8 cellular contexts compared by ENCODE assay signal in genomic region chr10:72326665-72327603, GRCh38. TPM values are rescaled to one million over a fixed set of nuclear protein-coding genes. Genes with fewer than 3 reads are reported as not detected.
DNase-seq lines count a peak whose midpoint lies in the region; ATAC-seq, FAIRE-seq and TF ChIP-seq lines count a peak whose summit lies in the region.
"Not testable (repeated sequence)": the region's sequence is repeated elsewhere in the genome, so short reads cannot be mapped to it uniquely, and the experiment has no call there.

No MANE protein-coding gene starts in this region.

- POLR2A ChIA-PET in T-cell (lab: Charles Lee) = interaction anchor here (0.7 to 1.1 kb wide), 3 partner anchors 10 to 36 kb away, joined by 3 to 5 read pairs (median 4); no protein-coding TSS in a partner anchor
- POLR2A ChIA-PET in activated CD4-positive, alpha-beta memory T cell treated with anti-CD3 and anti-CD28 coated beads for 36 hours (lab: Charles Lee) = interaction anchor here (0.6 to 12.2 kb wide), 18 partner anchors 9 to 110 kb away, joined by 3 to 240 read pairs (median 6); partner anchors contain the start of genes ANAPC16, ASCC1 and DDIT4
- POLR2A ChIA-PET in naive thymus-derived CD8-positive, alpha-beta T cell (lab: Charles Lee) = interaction anchor here (0.7 to 8.1 kb wide), 14 partner anchors 9 to 273 kb away, joined by 3 to 120 read pairs (median 4); partner anchors contain the start of genes ANAPC16, ASCC1 and DDIT4

- WGBS in transverse colon (ENCODE audit: low coverage in 1 of 2), 2 donors = 73 to 75% methylated on average over 13 to 32 of the region's 32 CpGs

- peak in 2 of 4 experiments; percentile 2 to 10 for ATAC-seq in T-cell (replicated peaks in 1 of 4)
- ATAC-seq in naive thymus-derived CD8-positive, alpha-beta T cell = peak; percentile 5 to 15

- not testable (repeated sequence) for DNase-seq in GM12892 (ENCODE audit: insufficient read length); transverse colon
- DNase-seq in T-cell (peak; percentile 33 to 79 (median 59)), activated gamma-delta T cell treated with Interleukin-2 at 50 U/mL for 16 hours (peak; percentile 54)
- peak; percentile 93 for DNase-seq in activated CD4-positive, alpha-beta memory T cell treated with anti-CD3 and anti-CD28 coated beads for 36 hours
- DNase-seq in effector CD8-positive, alpha-beta T cell (lab: John Stamatoyannopoulos, UW) = peak; percentile 18
- peak in 8 of 10 donors; percentile 51 to 79 (median 74) for DNase-seq in naive thymus-derived CD8-positive, alpha-beta T cell
- peak; percentile 69 to 75 for DNase-seq in stimulated activated CD4-positive, alpha-beta T cell treated with anti-CD3 and anti-CD28 coated beads, Interleukin-2, amount 100 ng/mL, for 24 hours

- not testable (repeated sequence) for TF ChIP-seq EP300 in transverse colon (IDR thresholded peaks at IDR 0.05; ENCODE audit: low read depth)

- not testable (repeated sequence) for H3K27me3 ChIP-seq in transverse colon

- not testable (repeated sequence) for H3K36me3 ChIP-seq in transverse colon

- peak; percentile 44; the same call in 1 of the 2 replicates for TF ChIP-seq POLR2A in GM12892 (IDR thresholded peaks at IDR 0.05; ENCODE audit: low read depth, low read length)
- peak; percentile 44 for TF ChIP-seq POLR2A in transverse colon (IDR thresholded peaks at IDR 0.05)

- peak overlapping the region; percentile 93 to 98 for H3K27ac Mint-ChIP-seq in T-cell
- peak overlapping the region; percentile 99 for H3K27ac Mint-ChIP-seq in activated CD4-positive, alpha-beta memory T cell treated with anti-CD3 and anti-CD28 coated beads for 36 hours
- H3K27ac Mint-ChIP-seq in naive thymus-derived CD8-positive, alpha-beta T cell = peak overlapping the region; percentile 83 to 99 (median 98)

- not testable (repeated sequence) for H3K36me3 Mint-ChIP-seq in T-cell; naive thymus-derived CD8-positive, alpha-beta T cell
- peaks cover 20% of the 10 kb centered on the region for H3K36me3 Mint-ChIP-seq in activated CD4-positive, alpha-beta memory T cell treated with anti-CD3 and anti-CD28 coated beads for 36 hours

- FAIRE-seq in GM12892 (lab: Jason Lieb, UNC) = not testable (repeated sequence)

- peak overlapping the region in 2 of 4 donors; percentile 18 to 41 for H3K27ac ChIP-seq in transverse colon

- TF ChIP-seq CTCF in transverse colon (IDR thresholded peaks at IDR 0.05) = not testable (repeated sequence)

- peak overlapping the region; percentile 85 to 94 (median 93) for H3K4me3 Mint-ChIP-seq in T-cell
- H3K4me3 Mint-ChIP-seq in activated CD4-positive, alpha-beta memory T cell treated with anti-CD3 and anti-CD28 coated beads for 36 hours = peak overlapping the region; percentile 100
- peak overlapping the region; percentile 93 to 99 (median 96) for H3K4me3 Mint-ChIP-seq in naive thymus-derived CD8-positive, alpha-beta T cell

- H3K4me3 ChIP-seq in transverse colon = peak overlapping the region in 2 of 4 donors; percentile 2 to 12

- peaks cover 21 to 47% (median 35%) of the 10 kb centered on the region in 4 donors for H3K4me1 ChIP-seq in transverse colon

- H3K9me3 Mint-ChIP-seq in T-cell; activated CD4-positive, alpha-beta memory T cell treated with anti-CD3 and anti-CD28 coated beads for 36 hours; naive thymus-derived CD8-positive, alpha-beta T cell: not testable (repeated sequence)

- not testable (repeated sequence) for H3K27me3 Mint-ChIP-seq in T-cell; activated CD4-positive, alpha-beta memory T cell treated with anti-CD3 and anti-CD28 coated beads for 36 hours; naive thymus-derived CD8-positive, alpha-beta T cell

- CTCF ChIA-PET in T-cell (lab: Charles Lee) = interaction anchor here (0.6 to 1.7 kb wide), 13 partner anchors 11 to 253 kb away, joined by 3 to 9 read pairs (median 4); partner anchors contain the start of gene DDIT4 (in 1 of the 2)
- CTCF ChIA-PET in activated CD4-positive, alpha-beta memory T cell treated with anti-CD3 and anti-CD28 coated beads for 36 hours (lab: Charles Lee) = interaction anchor here (0.6 to 7.2 kb wide), 22 partner anchors 9 to 279 kb away, joined by 3 to 100 read pairs (median 4); partner anchors contain the start of gene DDIT4

- H3K4me1 Mint-ChIP-seq in T-cell = peaks cover 78 to 82% (median 79%) of the 10 kb centered on the region in 3 donors
- peaks cover 73% of the 10 kb centered on the region for H3K4me1 Mint-ChIP-seq in activated CD4-positive, alpha-beta memory T cell treated with anti-CD3 and anti-CD28 coated beads for 36 hours (ENCODE audit: low read depth)
- H3K4me1 Mint-ChIP-seq in naive thymus-derived CD8-positive, alpha-beta T cell = peaks cover 41 to 88% (median 84%) of the 10 kb centered on the region in 4 donors

- H3K9me3 ChIP-seq in transverse colon = not testable (repeated sequence)

- intact Hi-C loops in activated CD4-positive, alpha-beta memory T cell treated with anti-CD3 and anti-CD28 coated beads for 36 hours (cut with micrococcal nuclease); transverse colon (cut with DNase I; ENCODE audit: low total_unique reads): not testable (repeated sequence)

- in situ Hi-C loops in transverse colon (cut with MboI; ENCODE audit: low pct_ligation_motif_present in 1 of 4, low pct_unique_long_range_greater_than_20kb in 1 of 4, low sequenced_read_pairs in 3 of 4) = loop anchor here in 3 of 4 donors (25.0 kb wide), 5 partner anchors 90 to 440 kb away; partner anchors contain the start of genes ANAPC16 (in 1 of the 3) and ASCC1 (in 1 of the 3)

RNA-seq across cellular contexts. Expression of gene DNAJB12, which starts 27.8 kb away (rescaled TPM):
- 9.9 TPM for polyA plus RNA-seq in GM12892 (2012; ENCODE audit: missing spikeins)
- 10 to 100 TPM; 27.1 to 41.4 (median 31.2) TPM for total RNA-seq in T-cell
- 10 to 100 TPM; 18.9 to 19.8 TPM for total RNA-seq in activated CD4-positive, alpha-beta memory T cell treated with anti-CD3 and anti-CD28 coated beads for 36 hours
- 10 to 100 TPM; 25.5 to 27.9 TPM for total RNA-seq in naive thymus-derived CD8-positive, alpha-beta T cell
- polyA plus RNA-seq in naive thymus-derived CD8-positive, alpha-beta T cell = 10 to 100 TPM; 13.1 to 25.0 (median 16.6) TPM
- 10 to 100 TPM; 33.7 to 69.2 (median 38.0) TPM for total RNA-seq in transverse colon

RNA-seq across cellular contexts. Expression of gene DDIT4, which starts 53.2 kb away (rescaled TPM):
- polyA plus RNA-seq in GM12892 (2012; ENCODE audit: missing spikeins) = 158 TPM
- total RNA-seq in T-cell = 100 to 1,000 TPM in 2 of 5 donors, 10 to 100 TPM in 3; 39.9 to 326 (median 52.1) TPM
- 100 to 1,000 TPM; 637 TPM for total RNA-seq in activated CD4-positive, alpha-beta memory T cell treated with anti-CD3 and anti-CD28 coated beads for 36 hours
- 10 to 100 TPM; 23.8 to 29.6 TPM for total RNA-seq in naive thymus-derived CD8-positive, alpha-beta T cell
- polyA plus RNA-seq in naive thymus-derived CD8-positive, alpha-beta T cell = 100 to 1,000 TPM in 2 of 3 donors, 10 to 100 TPM in 1; 68.0 to 190 (median 189) TPM
- total RNA-seq in transverse colon = 100 to 1,000 TPM in 3 of 4 donors, 10 to 100 TPM in 1; 64.5 to 356 (median 150) TPM
